35 cellular contexts compared by ENCODE assay signal in the genomic region with DNA sequence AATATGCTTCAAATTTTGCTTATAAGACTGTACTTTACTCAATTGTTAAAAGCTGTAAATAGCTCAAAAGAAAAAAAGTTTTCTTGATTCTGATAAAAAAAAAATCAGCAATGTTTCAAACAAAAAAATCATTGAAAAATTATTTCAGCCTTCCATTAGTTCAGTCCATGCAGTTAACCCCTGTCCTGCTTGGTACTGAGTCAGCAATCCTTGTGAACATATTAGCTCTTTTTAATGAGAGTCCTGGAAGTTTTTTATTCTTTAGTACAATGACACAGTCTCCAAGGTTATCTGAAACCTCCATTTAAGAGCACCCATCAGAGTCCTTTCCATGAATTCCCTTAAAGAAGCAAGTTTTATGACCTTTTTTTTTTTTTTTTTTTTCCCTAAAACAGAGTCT.
"Had no signal": no experiment of that assay in that cellular context is flagged by ENCODE, and none has a peak within 500 bp of the region (broad histone marks: within the 10 kb centered on the region; RNA-seq: fewer than 3 reads in every experiment).

No MANE protein-coding gene starts in this region.

- H3K27me3 ChIP-seq: MG63 had no signal

- H3K36me3 ChIP-seq: MG63 had no signal

- DNase-seq: Kasumi-1, MG63, MM.1S, MV-4-11, NCI-H1048, NCI-H1092, NCI-H1092 treated with DMSO at 0.1 percent for 48 hours, NCI-H1105, NCI-H1105 treated with DMSO at 0.1 percent for 48 hours, NCI-H1417, NCI-H1417 treated with DMSO at 0.1 percent for 48 hours, NCI-H1436, NCI-H1436 treated with DMSO at 0.1 percent for 48 hours, NCI-H146, NCI-H1694, NCI-H1694 treated with DMSO at 0.1 percent for 48 hours, NCI-H187, NCI-H187 treated with DMSO at 0.1 percent for 48 hours, NCI-H1930, NCI-H2029, NCI-H2029 treated with DMSO at 0.1 percent for 48 hours, NCI-H2081, NCI-H2081 treated with DMSO at 0.1 percent for 48 hours, NCI-H2107, NCI-H2171, NCI-H2171 treated with DMSO at 0.1 percent for 48 hours, NCI-H2227 treated with DMSO at 0.1 percent for 48 hours, NCI-H226, NCI-H345, NCI-H446, NCI-H446 treated with DMSO at 0.1 percent for 48 hours, NCI-H510A, NCI-H510A treated with DMSO at 0.1 percent for 48 hours, NCI-H524, NCI-H524 treated with DMSO at 0.1 percent for 48 hours had no signal

- H3K4me3 ChIP-seq: MG63 had no signal
